Comparison of ENCODE assay signal across 11 cellular contexts in genomic region chr6:2768125-2768524, GRCh38. TPM values are rescaled to one million over a fixed set of nuclear protein-coding genes. Genes with fewer than 3 reads are reported as not detected.
DNase-seq lines count a peak whose midpoint lies in the region; ATAC-seq, FAIRE-seq and TF ChIP-seq lines count a peak whose summit lies in the region.
"Had no signal": no experiment of that assay in that cellular context is flagged by ENCODE, and none has a peak within 500 bp of the region (broad histone marks: within the 10 kb centered on the region; RNA-seq: fewer than 3 reads in every experiment).

No MANE protein-coding gene starts in this region.

- no peak overlapping the region for H2AFZ ChIP-seq in Loucy (ENCODE audit: low read length)

- peak overlapping the region in 6 of 7 donors; percentile 48 to 94 (median 59) for H3K27ac Mint-ChIP-seq in CD4-positive, alpha-beta memory T cell
- peak overlapping the region; percentile 4 to 98 for H3K27ac Mint-ChIP-seq in natural killer cell

- H3K4me3 Mint-ChIP-seq in CD4-positive, alpha-beta memory T cell = peak overlapping the region; percentile 78 to 95 (median 92)
- H3K4me3 Mint-ChIP-seq in natural killer cell = peak overlapping the region; percentile 76

- H3K4me2 ChIP-seq in Loucy (ENCODE audit: low read depth, low read length, poor library complexity, severe bottlenecking) = peak overlapping the region; percentile 84

- peaks cover 76% of the 10 kb centered on the region for H3K79me2 ChIP-seq in Loucy (ENCODE audit: insufficient read depth, low read length)

- H3K27me3 ChIP-seq in CD4-positive, alpha-beta memory T cell (ENCODE audit: insufficient read depth, low read length) = no peaks in the 10 kb centered on the region
- no peaks in the 10 kb centered on the region for H3K27me3 ChIP-seq in Loucy (ENCODE audit: insufficient read depth, low read length, poor library complexity, severe bottlenecking)
- no peaks in the 10 kb centered on the region for H3K27me3 ChIP-seq in bronchial epithelial cell (ENCODE audit: control insufficient read depth, insufficient read depth, low read length)

- peak overlapping the region in 1 of 2 donors; percentile 40 for H3K4me3 ChIP-seq in CD4-positive, alpha-beta memory T cell (ENCODE audit: low read length in 2 of 2)
- H3K4me3 ChIP-seq in Loucy (ENCODE audit: low read length, poor library complexity, severe bottlenecking) (peak overlapping the region; percentile 98), bronchial epithelial cell (ENCODE audit: low read depth, low read length) (peak overlapping the region; percentile 89)

- H3K27ac ChIP-seq in CD4-positive, alpha-beta memory T cell (ENCODE audit: low read depth, low read length) = no peak overlapping the region

- H3K9me3 Mint-ChIP-seq in CD4-positive, alpha-beta memory T cell = peaks cover 0 to 1% (median 0%) of the 10 kb centered on the region in 8 donors
- no peaks in the 10 kb centered on the region for H3K9me3 Mint-ChIP-seq in natural killer cell

- H3K9ac ChIP-seq in Loucy (ENCODE audit: low read depth, low read length, poor library complexity, severe bottlenecking) = peak overlapping the region; percentile 81

- TF ChIP-seq CTCF in Loucy (conservative IDR thresholded peaks at IDR 0.05; ENCODE audit: low read length) (no peak), bronchial epithelial cell (IDR thresholded peaks at IDR 0.05; ENCODE audit: insufficient read depth, low read length, severe bottlenecking) (no peak), natural killer cell (IDR thresholded peaks at IDR 0.05) (no peak)

- CTCF ChIA-PET in CD4-positive, alpha-beta memory T cell (lab: Charles Lee; ENCODE audit: partially characterized antibody) = interaction anchor here (1.0 to 5.8 kb wide), 9 partner anchors 8 to 221 kb away, joined by 3 to 26 read pairs (median 5); partner anchors contain the start of gene MYLK4

- peaks cover 9% of the 10 kb centered on the region for H3K36me3 ChIP-seq in CD4-positive, alpha-beta memory T cell (ENCODE audit: insufficient read depth, low read length)
- peaks cover 10% of the 10 kb centered on the region; the same call in 1 of the 2 replicates for H3K36me3 ChIP-seq in Loucy (ENCODE audit: insufficient read depth, low read length)
- H3K36me3 ChIP-seq in bronchial epithelial cell (ENCODE audit: control insufficient read depth, insufficient read depth, low read length) = peaks cover 2% of the 10 kb centered on the region

- intact Hi-C loops in CD4-positive, alpha-beta memory T cell (cut with micrococcal nuclease) = loop anchor here (10.0 kb wide), 2 partner anchors 167 to 487 kb away; partner anchors contain the start of gene PSMG4
- intact Hi-C loops in natural killer cell (cut with micrococcal nuclease) = loop anchor here (10.0 kb wide), 1 partner anchor 523 kb away; the partner anchor contains the start of gene GMDS

- POLR2A ChIA-PET in CD4-positive, alpha-beta memory T cell (lab: Charles Lee; ENCODE audit: partially characterized antibody) = interaction anchor here (1.0 to 6.0 kb wide), 4 partner anchors 13 to 296 kb away, joined by 3 to 75 read pairs (median 4); partner anchors contain the start of gene SERPINB1

- DNase-seq in CD4-positive, alpha-beta memory T cell = no peak
- DNase-seq in bronchial epithelial cell (ENCODE audit: low read depth) (no peak), natural killer cell (no peak), NCI-H2196 (lab: John Stamatoyannopoulos, UW; ENCODE audit: unreplicated experiment) (no peak)
- DNase-seq: activated CD4-positive, alpha-beta T cell treated with anti-CD3 and anti-CD28 coated beads, Interleukin-2, amount 50 U/mL, for 48 hours; stimulated activated CD8-positive, alpha-beta memory T cell treated with anti-CD3 and anti-CD28 coated beads, Interleukin-4, amount 100 ng/mL, for 48 hours had no signal

- H3K27me3 Mint-ChIP-seq in CD4-positive, alpha-beta memory T cell = peaks cover 0 to 1% of the 10 kb centered on the region in 2 donors
- H3K27me3 Mint-ChIP-seq in natural killer cell (ENCODE audit: low read depth in 2 of 2) = no peaks in the 10 kb centered on the region

- no peak for ATAC-seq in natural killer cell
- no peak for ATAC-seq in HG02571 (IDR thresholded peaks at IDR 0.05; ENCODE audit: unreplicated experiment)
- no peak for ATAC-seq in GM18498 (IDR thresholded peaks at IDR 0.05; ENCODE audit: unreplicated experiment)
- ATAC-seq in GM21367 (IDR thresholded peaks at IDR 0.05; ENCODE audit: unreplicated experiment) = no peak

- H3K4me1 ChIP-seq in CD4-positive, alpha-beta memory T cell (ENCODE audit: insufficient read depth, low read length) = peaks cover 42% of the 10 kb centered on the region
- H3K4me1 ChIP-seq in Loucy (ENCODE audit: insufficient read depth, low read length, poor library complexity, severe bottlenecking) = peaks cover 70% of the 10 kb centered on the region

- peaks cover 39 to 73% (median 56%) of the 10 kb centered on the region in 4 donors for H3K4me1 Mint-ChIP-seq in CD4-positive, alpha-beta memory T cell
- peaks cover 44 to 52% of the 10 kb centered on the region in 2 donors for H3K4me1 Mint-ChIP-seq in natural killer cell

- H3K9me3 ChIP-seq in CD4-positive, alpha-beta memory T cell (ENCODE audit: control insufficient read depth in 1 of 2, low read length in 2 of 2) = no peaks in the 10 kb centered on the region
- H3K9me3 ChIP-seq in Loucy (ENCODE audit: insufficient read depth, low read depth, low read length) = no peaks in the 10 kb centered on the region

- no peaks in the 10 kb centered on the region for H3K9me2 ChIP-seq in Loucy (replicated peaks; ENCODE audit: low read depth, low read length)

- FAIRE-seq in bronchial epithelial cell (lab: Jason Lieb, UNC) = no peak
- FAIRE-seq: islet of Langerhans had no signal

- H4K20me1 ChIP-seq in Loucy (ENCODE audit: insufficient read depth, low read length, poor library complexity, severe bottlenecking) = peaks cover 69% of the 10 kb centered on the region

- H3F3A ChIP-seq in Loucy (ENCODE audit: low read depth) = 0 out of 2 replicates have a peak, but pooled peaks cover 3% of the 10 kb centered on the region

- H3K36me3 Mint-ChIP-seq in CD4-positive, alpha-beta memory T cell = peaks cover 19 to 42% of the 10 kb centered on the region in 2 donors
- H3K36me3 Mint-ChIP-seq in natural killer cell = no peaks in the 10 kb centered on the region

RNA-seq across cellular contexts. Expression of gene WRNIP1, which starts 2.9 kb away (rescaled TPM):
- total RNA-seq in CD4-positive, alpha-beta memory T cell = 10 to 100 TPM; 41.1 to 42.7 TPM
- 10 to 100 TPM; 27.3 to 54.1 TPM for polyA plus RNA-seq in CD4-positive, alpha-beta memory T cell
- total RNA-seq in bronchial epithelial cell (47.9 and 58.4 TPM in 2 replicates), natural killer cell (10 to 100 TPM; 27.9 to 34.8 (median 30.5) TPM)

RNA-seq across cellular contexts. Expression of gene MYLK4, which starts 17.4 kb away (rescaled TPM):
- under 1 TPM; 0.38 to 0.42 TPM for total RNA-seq in CD4-positive, alpha-beta memory T cell
- polyA plus RNA-seq in CD4-positive, alpha-beta memory T cell = under 1 TPM; 0.04 to 0.24 TPM
- total RNA-seq in bronchial epithelial cell = 0.13 and 0.26 TPM in 2 replicates
- total RNA-seq in natural killer cell = 1 to 10 TPM in 1 of 3 donors, under 1 TPM in 2; 0.45 to 1.1 (median 0.88) TPM
